ENCODE assay signal across 12 cellular contexts in genomic region chr14:23093526-23093925, GRCh38. TPM values are rescaled to one million over a fixed set of nuclear protein-coding genes. Genes with fewer than 3 reads are reported as not detected.
DNase-seq lines count a peak whose midpoint lies in the region; ATAC-seq and TF ChIP-seq lines count a peak whose summit lies in the region.
"Had no signal": no experiment of that assay in that cellular context is flagged by ENCODE, and none has a peak within 500 bp of the region (broad histone marks: within the 10 kb centered on the region; RNA-seq: fewer than 3 reads in every experiment).

No MANE protein-coding gene starts in this region.

- DNase-seq in GM12865 (ENCODE audit: low read depth): no peak
- no peak for DNase-seq in Panc1 (ENCODE audit: low read depth, low spot score)
- no peak for DNase-seq in spleen
- DNase-seq in WERI-Rb-1: no peak
- no peak for DNase-seq in pons (ENCODE audit: low spot score)
- no peak for DNase-seq in T-helper 9 cell
- DNase-seq in HT-29 (ENCODE audit: low spot score): no peak
- DNase-seq: activated CD8-positive, alpha-beta T cell treated with anti-CD3 and anti-CD28 coated beads for 36 hours; cortex of kidney; KG1; natural killer cell had no signal

- TF ChIP-seq CTCF in GM12865 (IDR thresholded peaks at IDR 0.05; ENCODE audit: insufficient read depth, low read depth, low read length, missing control alignments) (no peak), Panc1 (IDR thresholded peaks at IDR 0.05) (no peak), spleen (IDR thresholded peaks at IDR 0.05 in 8 of 11, conservative IDR thresholded peaks at IDR 0.05 in 3 of 11) (no peak), WERI-Rb-1 (IDR thresholded peaks at IDR 0.05; ENCODE audit: low read depth, low read length) (no peak)

- no peak for TF ChIP-seq POLR2A in spleen (IDR thresholded peaks at IDR 0.05)

- ATAC-seq in Panc1: no peak
- ATAC-seq: activated CD8-positive, alpha-beta T cell treated with anti-CD3 and anti-CD28 coated beads for 36 hours; natural killer cell had no signal

- peak overlapping the region; percentile 78 for H3K4me3 ChIP-seq in GM12865 (ENCODE audit: low read depth, low read length)
- peak overlapping the region; percentile 88 to 90 for H3K4me3 ChIP-seq in Panc1 (ENCODE audit: low read depth in 2 of 2, low read length in 2 of 2)
- peak overlapping the region; percentile 96 for H3K4me3 ChIP-seq in iPS-15b (ENCODE audit: low read depth, low read length)
- peak overlapping the region in 7 of 8 donors; percentile 67 to 88 (median 78) for H3K4me3 ChIP-seq in spleen
- H3K4me3 ChIP-seq in WERI-Rb-1 (ENCODE audit: low read depth, low read length): no peak overlapping the region

- in situ Hi-C loops in Panc1 (cut with HindIII; ENCODE audit: low pct_unique_long_range_greater_than_20kb, low sequenced_read_pairs): no loop called here

- intact Hi-C loops in Panc1 (cut with micrococcal nuclease; ENCODE audit: unreplicated experiment): no loop called here
- intact Hi-C loops in spleen (cut with DNase I; ENCODE audit: low total_unique reads): no loop called here

- CTCF ChIA-PET in Panc1 (lab: Charles Lee): interaction anchor here (2.8 kb wide), 1 partner anchor 25 kb away, joined by 28 read pairs; no protein-coding TSS in a partner anchor

- H3K9ac ChIP-seq in iPS-15b (ENCODE audit: low read depth, low read length): peak overlapping the region; percentile 98

- H3K36me3 ChIP-seq in Panc1 (ENCODE audit: control insufficient read depth, insufficient read depth, low read length) (peaks cover 39% of the 10 kb centered on the region), iPS-15b (ENCODE audit: control insufficient read depth, insufficient read depth, low read length) (peaks cover 23% of the 10 kb centered on the region), spleen (peaks cover 3 to 62% (median 55%) of the 10 kb centered on the region in 6 donors), WERI-Rb-1 (peaks cover 68% of the 10 kb centered on the region)

- 75 to 87% (median 81%) methylated on average over 2 of the region's 2 CpGs for WGBS in spleen, 5 donors

- H3K27ac ChIP-seq in Panc1 (ENCODE audit: low read length) (peak overlapping the region; percentile 96), spleen (peak overlapping the region in 1 of 8 donors; percentile 99), WERI-Rb-1 (no peak overlapping the region)

- no TSS peak for BruUV-seq in Panc1 (replicated peaks; lab: Mats Ljungman, UMichigan)

- no peaks in the 10 kb centered on the region for H3K9me3 ChIP-seq in Panc1 (ENCODE audit: control insufficient read depth, insufficient read depth, low read depth, low read length)
- no peaks in the 10 kb centered on the region for H3K9me3 ChIP-seq in iPS-15b (ENCODE audit: control insufficient read depth, insufficient read depth, low read length)
- H3K9me3 ChIP-seq in spleen: no peaks in the 10 kb centered on the region
- no peaks in the 10 kb centered on the region for H3K9me3 ChIP-seq in WERI-Rb-1 (ENCODE audit: severe bottlenecking)

- POLR2A ChIA-PET in Panc1 (lab: Charles Lee): no interaction called here

- H3K27me3 ChIP-seq in Panc1 (ENCODE audit: control insufficient read depth, insufficient read depth, low read length) (no peaks in the 10 kb centered on the region), iPS-15b (ENCODE audit: control insufficient read depth, insufficient read depth, low read length) (no peaks in the 10 kb centered on the region), spleen (replicated peaks in 1 of 7) (no peaks in the 10 kb centered on the region), WERI-Rb-1 (ENCODE audit: insufficient read depth, low read depth, severe bottlenecking) (no peaks in the 10 kb centered on the region)

- H3K4me1 ChIP-seq in Panc1 (ENCODE audit: control insufficient read depth, insufficient read depth, low read length): peaks cover 16% of the 10 kb centered on the region
- no peaks in the 10 kb centered on the region for H3K4me1 ChIP-seq in iPS-15b (ENCODE audit: control insufficient read depth, insufficient read depth, low read length)
- H3K4me1 ChIP-seq in spleen: peaks cover 32 to 73% (median 50%) of the 10 kb centered on the region in 6 donors

RNA-seq across cellular contexts. Expression of gene ACIN1, which starts 1.4 kb away (rescaled TPM):
- total RNA-seq in Panc1 (2021; ENCODE audit: unreplicated experiment): 162 TPM
- 110 TPM for polyA plus RNA-seq in Panc1 (2012; ENCODE audit: insufficient read length)
- 100 to 1,000 TPM; 148 to 228 (median 211) TPM for total RNA-seq in spleen
- 100 to 1,000 TPM in 2 of 3 donors, 10 to 100 TPM in 1; 59.2 to 126 (median 119) TPM for polyA plus RNA-seq in spleen
- total RNA-seq in HT-29 (2014; rRNA removed; shearing (Covaris generic)): 59.1 and 64.4 TPM in 2 replicates

RNA-seq across cellular contexts. Expression of gene C14orf119, which starts 1.8 kb away (rescaled TPM):
- 39.6 TPM for total RNA-seq in Panc1 (2021; ENCODE audit: unreplicated experiment)
- polyA plus RNA-seq in Panc1 (2012; ENCODE audit: insufficient read length): 36.4 TPM
- total RNA-seq in spleen: 10 to 100 TPM; 34.3 to 43.2 (median 37.8) TPM
- 10 to 100 TPM; 28.0 to 47.0 (median 40.2) TPM for polyA plus RNA-seq in spleen
- total RNA-seq in HT-29 (2014; rRNA removed; shearing (Covaris generic)): 31.4 and 36.3 TPM in 2 replicates

RNA-seq across cellular contexts. Expression of gene CIROP, which starts 11.3 kb away (rescaled TPM):
- total RNA-seq in Panc1 (2021; ENCODE audit: unreplicated experiment) (not detected), spleen (not detected)
- polyA plus RNA-seq in Panc1 (2012; ENCODE audit: insufficient read length): not detected
- polyA plus RNA-seq in spleen: not detected
- total RNA-seq in HT-29 (2014; rRNA removed; shearing (Covaris generic)): not detected in 2 replicates
- total RNA-seq: activated CD8-positive, alpha-beta T cell treated with anti-CD3 and anti-CD28 coated beads for 36 hours; natural killer cell had no signal

RNA-seq across cellular contexts. Expression of gene CEBPE, which starts 25.5 kb away (rescaled TPM):
- total RNA-seq in Panc1 (2021; ENCODE audit: unreplicated experiment) (not detected), spleen (1 to 10 TPM in 4 of 7 donors, under 1 TPM in 3; 0.64 to 9.6 (median 1.6) TPM)
- not detected for polyA plus RNA-seq in Panc1 (2012; ENCODE audit: insufficient read length)
- polyA plus RNA-seq in spleen: 1 to 10 TPM; 1.2 to 3.5 (median 1.3) TPM
- not detected in 2 replicates for total RNA-seq in HT-29 (2014; rRNA removed; shearing (Covaris generic))
- total RNA-seq: natural killer cell had no signal

RNA-seq across cellular contexts. Expression of gene CDH24, which starts 36.2 kb away (rescaled TPM):
- total RNA-seq in Panc1 (2021; ENCODE audit: unreplicated experiment) (9.0 TPM), spleen (1 to 10 TPM; 2.6 to 9.4 (median 6.5) TPM)
- polyA plus RNA-seq in Panc1 (2012; ENCODE audit: insufficient read length): 6.8 TPM
- 1 to 10 TPM; 1.3 to 6.3 (median 3.1) TPM for polyA plus RNA-seq in spleen
- 11.4 and 15.0 TPM in 2 replicates for total RNA-seq in HT-29 (2014; rRNA removed; shearing (Covaris generic))
